8 cellular contexts compared by ENCODE assay signal in the genomic region with DNA sequence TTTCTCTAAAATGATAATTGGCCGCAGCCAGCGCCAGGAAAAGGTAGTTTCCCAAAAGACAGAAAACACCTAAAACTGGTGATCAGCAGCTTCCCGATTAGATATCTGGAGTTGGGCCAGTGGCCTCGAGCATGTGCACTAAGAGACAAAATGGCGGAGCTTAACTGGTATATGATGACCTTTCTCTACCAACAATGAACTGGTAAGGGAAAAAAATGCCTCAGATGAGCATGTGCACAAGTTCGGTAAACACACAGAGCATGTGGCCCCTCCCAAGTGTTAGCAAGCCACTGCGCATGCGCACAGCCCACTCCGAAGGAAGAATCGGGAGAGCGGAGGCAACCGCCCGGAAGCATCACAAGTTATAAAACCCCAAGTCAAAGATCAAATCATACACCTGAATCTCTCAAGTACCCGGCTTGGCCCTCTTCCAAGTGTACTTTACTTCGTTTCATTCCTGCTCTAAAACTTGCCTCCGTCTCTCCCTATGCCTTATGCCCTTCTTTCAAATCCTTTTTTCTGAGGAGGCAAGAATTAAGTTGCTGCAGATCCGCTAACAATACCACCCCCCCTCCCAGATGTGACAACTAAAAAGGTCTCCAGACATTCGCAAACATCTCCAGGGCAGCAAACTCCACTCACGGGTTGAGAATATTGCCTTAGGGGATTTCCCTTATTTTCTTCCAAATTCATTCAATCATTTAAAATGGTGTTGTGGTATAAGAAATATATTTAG. TPM values are rescaled to one million over a fixed set of nuclear protein-coding genes. Genes with fewer than 3 reads are reported as not detected.
DNase-seq lines count a peak whose midpoint lies in the region; ATAC-seq, FAIRE-seq and TF ChIP-seq lines count a peak whose summit lies in the region.

No MANE protein-coding gene starts in this region.

- peak; percentile 65 for ATAC-seq in activated naive CD8-positive, alpha-beta T cell treated with anti-CD3 and anti-CD28 coated beads, Interleukin-2, amount 50 U/mL, for 24 hours
- peak; percentile 70 to 91 (median 82) for ATAC-seq in heart left ventricle

- peak; percentile 89 for FAIRE-seq in GM12891 (lab: Jason Lieb, UNC)

- H3K27me3 Mint-ChIP-seq in activated naive CD8-positive, alpha-beta T cell treated with anti-CD3 and anti-CD28 coated beads, Interleukin-2, amount 50 U/mL, for 24 hours = peaks cover 8% of the 10 kb centered on the region
- H3K27me3 Mint-ChIP-seq in progenitor cell of endocrine pancreas = no peaks in the 10 kb centered on the region

- DNase-seq in GM12891 (ENCODE audit: insufficient read length, low spot score) (no peak), SK-MEL-5 (ENCODE audit: low read depth, low spot score) (peak; percentile 79), heart left ventricle (peak; percentile 79 to 95 (median 88)), progenitor cell of endocrine pancreas (ENCODE audit: low spot score, unreplicated experiment) (peak; percentile 38), tibial nerve (ENCODE audit: low spot score in 2 of 2) (peak; percentile 41 to 63), OCI-M1 (lab: John Stamatoyannopoulos, UW) (no peak), SKM-1 (lab: John Stamatoyannopoulos, UW; ENCODE audit: unreplicated experiment) (no peak)
- peak; percentile 81 for DNase-seq in activated naive CD8-positive, alpha-beta T cell treated with anti-CD3 and anti-CD28 coated beads, Interleukin-2, amount 50 U/mL, for 24 hours

- TF ChIP-seq POLR2A in GM12891 (IDR thresholded peaks at IDR 0.05; ENCODE audit: low read depth, low read length) (no peak), heart left ventricle (IDR thresholded peaks at IDR 0.05) (no peak), tibial nerve (IDR thresholded peaks at IDR 0.05) (no peak)

- 24 to 43% (median 30%) methylated on average over 19 of the region's 19 CpGs for WGBS in heart left ventricle, 4 donors
- 28 to 37% methylated on average over 19 of the region's 19 CpGs for WGBS in tibial nerve, 2 donors

- no peak for TF ChIP-seq CTCF in heart left ventricle (IDR thresholded peaks at IDR 0.05)
- TF ChIP-seq CTCF in progenitor cell of endocrine pancreas (IDR thresholded peaks at IDR 0.05; ENCODE audit: unreplicated experiment) = no peak
- TF ChIP-seq CTCF in tibial nerve (IDR thresholded peaks at IDR 0.05) = no peak

- intact Hi-C loops in heart left ventricle (cut with DNase I) = no loop called here

- no peak for TF ChIP-seq EP300 in tibial nerve (IDR thresholded peaks at IDR 0.05)

- H3K27ac Mint-ChIP-seq in activated naive CD8-positive, alpha-beta T cell treated with anti-CD3 and anti-CD28 coated beads, Interleukin-2, amount 50 U/mL, for 24 hours = peak overlapping the region; percentile 96
- H3K27ac Mint-ChIP-seq in progenitor cell of endocrine pancreas = peak overlapping the region; percentile 76

- peaks cover 0 to 11% (median 1%) of the 10 kb centered on the region in 12 donors for H3K4me1 ChIP-seq in heart left ventricle
- H3K4me1 ChIP-seq in tibial nerve = peaks cover 0 to 4% (median 0%) of the 10 kb centered on the region in 4 donors

- peaks cover 7% of the 10 kb centered on the region for H3K9me3 Mint-ChIP-seq in activated naive CD8-positive, alpha-beta T cell treated with anti-CD3 and anti-CD28 coated beads, Interleukin-2, amount 50 U/mL, for 24 hours
- peaks cover 3% of the 10 kb centered on the region for H3K9me3 Mint-ChIP-seq in progenitor cell of endocrine pancreas (ENCODE audit: low read depth)

- H3K4me1 Mint-ChIP-seq in activated naive CD8-positive, alpha-beta T cell treated with anti-CD3 and anti-CD28 coated beads, Interleukin-2, amount 50 U/mL, for 24 hours = peaks cover 15% of the 10 kb centered on the region
- peaks cover 13% of the 10 kb centered on the region for H3K4me1 Mint-ChIP-seq in progenitor cell of endocrine pancreas (ENCODE audit: low read depth)

- in situ Hi-C loops in SK-MEL-5 (cut with HindIII; ENCODE audit: low pct_unique_long_range_greater_than_20kb, low sequenced_read_pairs) = no loop called here

- H3K9me3 ChIP-seq in heart left ventricle = peaks cover 0 to 5% (median 0%) of the 10 kb centered on the region in 12 donors
- H3K9me3 ChIP-seq in tibial nerve = no peaks in the 10 kb centered on the region

- H3K4me3 ChIP-seq in heart left ventricle (peak overlapping the region; percentile 15 to 65 (median 50)), tibial nerve (peak overlapping the region; percentile 26 to 50 (median 29))

- H3K27ac ChIP-seq in heart left ventricle = peak overlapping the region in 2 of 12 donors; percentile 32 to 52
- H3K27ac ChIP-seq in tibial nerve = no peak overlapping the region

- no peaks in the 10 kb centered on the region for H3K27me3 ChIP-seq in heart left ventricle
- no peaks in the 10 kb centered on the region for H3K27me3 ChIP-seq in tibial nerve

- peaks cover 5% of the 10 kb centered on the region for H3K36me3 Mint-ChIP-seq in activated naive CD8-positive, alpha-beta T cell treated with anti-CD3 and anti-CD28 coated beads, Interleukin-2, amount 50 U/mL, for 24 hours (ENCODE audit: low read depth)
- no peaks in the 10 kb centered on the region for H3K36me3 Mint-ChIP-seq in progenitor cell of endocrine pancreas (ENCODE audit: insufficient read depth)

- no peaks in the 10 kb centered on the region for H3K36me3 ChIP-seq in heart left ventricle
- H3K36me3 ChIP-seq in tibial nerve = no peaks in the 10 kb centered on the region

- peak overlapping the region; percentile 81 for H3K4me3 Mint-ChIP-seq in activated naive CD8-positive, alpha-beta T cell treated with anti-CD3 and anti-CD28 coated beads, Interleukin-2, amount 50 U/mL, for 24 hours
- peak overlapping the region; percentile 71 for H3K4me3 Mint-ChIP-seq in progenitor cell of endocrine pancreas (ENCODE audit: low read depth)

TF ChIP-seq in GM12891, 5 proteins besides CTCF, POLR2A, EP300 and RAD21:
- TF ChIP-seq POLR2AphosphoS5 (IDR thresholded peaks at IDR 0.05; ENCODE audit: low read depth, low read length) (no peak), SPI1 (IDR thresholded peaks at IDR 0.05; ENCODE audit: low read depth, low read length) (no peak), TAF1 (IDR thresholded peaks at IDR 0.05; ENCODE audit: low read depth, low read length) (no peak), POU2F2 (IDR thresholded peaks at IDR 0.05; ENCODE audit: low read depth, low read length) (no peak), PAX5 (IDR thresholded peaks at IDR 0.05; ENCODE audit: insufficient read depth, low read length, severe bottlenecking) (no peak)

RNA-seq across cellular contexts. Expression of a gene that starts 15.0 kb away (rescaled TPM):
- 20.1 TPM for polyA plus RNA-seq in GM12891 (2012; ENCODE audit: low read depth, missing spikeins)
- total RNA-seq in SK-MEL-5 (2014; rRNA removed; shearing (Covaris generic)) = 41.8 and 42.7 TPM in 2 replicates
- polyA plus RNA-seq in SK-MEL-5 (2015; cell fraction: cytosol; rRNA removed) = 59.9 and 72.6 TPM in 2 replicates
- polyA plus RNA-seq in SK-MEL-5 (2015; cell fraction: nucleus; rRNA removed) = 24.7 and 28.0 TPM in 2 replicates
- total RNA-seq in heart left ventricle (10 to 100 TPM in 7 of 9 donors, 1 to 10 TPM in 2; 9.8 to 49.0 (median 17.7) TPM), progenitor cell of endocrine pancreas (67.1 and 72.8 TPM in 2 replicates), tibial nerve (10 to 100 TPM; 25.9 to 46.5 (median 31.8) TPM)
- polyA plus RNA-seq in heart left ventricle = 1 to 10 TPM; 2.8 to 6.7 TPM

RNA-seq across cellular contexts. Expression of a gene that starts 31.5 kb away (rescaled TPM):
- 24.5 TPM for polyA plus RNA-seq in GM12891 (2012; ENCODE audit: low read depth, missing spikeins)
- 34.1 and 35.3 TPM in 2 replicates for total RNA-seq in SK-MEL-5 (2014; rRNA removed; shearing (Covaris generic))
- 22.8 and 27.6 TPM in 2 replicates for polyA plus RNA-seq in SK-MEL-5 (2015; cell fraction: cytosol; rRNA removed)
- 19.2 and 23.6 TPM in 2 replicates for polyA plus RNA-seq in SK-MEL-5 (2015; cell fraction: nucleus; rRNA removed)
- total RNA-seq in heart left ventricle = 100 to 1,000 TPM; 112 to 241 (median 181) TPM
- polyA plus RNA-seq in heart left ventricle = 100 to 1,000 TPM in 1 of 2 donors, 10 to 100 TPM in 1; 54.0 to 146 TPM
- 25.9 and 27.8 TPM in 2 replicates for total RNA-seq in progenitor cell of endocrine pancreas
- 10 to 100 TPM; 34.1 to 48.9 (median 37.7) TPM for total RNA-seq in tibial nerve

Comparison
In these comparisons a context has a peak if more than half of its experiments do, and no peak if none do; other contexts are left out.
1. DNase-seq: peak in SK-MEL-5 (single experiment), activated naive CD8-positive, alpha-beta T cell treated with anti-CD3 and anti-CD28 coated beads, Interleukin-2, amount 50 U/mL, for 24 hours (single experiment), heart left ventricle (5 of 5), progenitor cell of endocrine pancreas (single experiment) and tibial nerve (2 of 2); none in GM12891 (single experiment), OCI-M1 (single experiment) and SKM-1 (single experiment).